ENCODE assay signal across 27 cellular contexts in the genomic region with DNA sequence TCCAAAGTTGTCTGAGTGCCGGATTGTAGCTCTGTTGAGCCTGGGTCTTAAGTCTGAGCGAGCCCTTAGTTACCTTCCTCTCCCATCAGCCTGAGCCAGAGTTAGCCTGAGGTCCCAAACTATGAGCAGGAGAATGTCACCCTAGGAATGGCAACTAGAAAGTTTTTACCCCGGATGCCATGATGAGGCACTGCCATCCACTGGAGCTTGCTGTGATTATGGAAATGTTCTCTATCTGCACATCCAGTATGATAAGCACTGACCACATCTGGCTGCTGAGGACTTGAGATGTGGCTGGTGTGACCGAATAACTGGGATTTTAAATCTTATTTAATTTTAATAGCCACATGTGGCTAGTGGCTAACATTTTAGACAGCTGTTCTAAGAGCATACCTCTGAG.
"Had no signal": no experiment of that assay in that cellular context is flagged by ENCODE, and none has a peak within 500 bp of the region (broad histone marks: within the 10 kb centered on the region; RNA-seq: fewer than 3 reads in every experiment).

No MANE protein-coding gene starts in this region.

- ATAC-seq: heart right ventricle; left cardiac atrium; left lobe of liver; natural killer cell; right lobe of liver; stimulated activated effector memory CD8-positive, alpha-beta T cell treated with anti-CD3 and anti-CD28 coated beads, Interleukin-12 subunit alpha, Interleukin-12 subunit beta, amount 100 ng/mL, for 72 hours; upper lobe of right lung had no signal

- H3K36me3 ChIP-seq: heart right ventricle, neural progenitor cell, neutrophil, right atrium auricular region, right lobe of liver, suprapubic skin, thoracic aorta, tibial artery, upper lobe of right lung had no signal

- H3K4me1 ChIP-seq: heart right ventricle, parathyroid adenoma, right atrium auricular region, right lobe of liver, suprapubic skin, tibial artery, upper lobe of right lung had no signal

- H3K27ac ChIP-seq: heart right ventricle, hepatocyte, neural progenitor cell, neutrophil, parathyroid adenoma, right atrium auricular region, right lobe of liver, skin epidermis, suprapubic skin, thoracic aorta, tibial artery, upper lobe of right lung had no signal

- H3K27me3 ChIP-seq: heart right ventricle, hepatocyte, neural progenitor cell, neutrophil, right atrium auricular region, right lobe of liver, suprapubic skin, tibial artery, upper lobe of right lung had no signal

- H3K9me3 ChIP-seq: heart right ventricle, neutrophil, right atrium auricular region, right lobe of liver, suprapubic skin, thoracic aorta, tibial artery, upper lobe of right lung had no signal

- H3K4me3 ChIP-seq: heart right ventricle, hepatocyte, lung, neural progenitor cell, right atrium auricular region, right lobe of liver, skin epidermis, suprapubic skin, thoracic aorta, tibial artery, upper lobe of right lung had no signal

- DNase-seq: heart right ventricle; kidney glomerular epithelial cell; left cardiac atrium; naive B cell; natural killer cell; nephron progenitor cell; occipital lobe; right lobe of liver; stimulated activated CD4-positive, alpha-beta T cell treated with anti-CD3 and anti-CD28 coated beads, Interleukin-12 subunit alpha, Interleukin-12 subunit beta, amount 100 ng/mL, for 4 hours; stimulated activated CD4-positive, alpha-beta T cell treated with anti-CD3 and anti-CD28 coated beads, Interleukin-15, amount 100 ng/mL, for 24 hours; stimulated activated CD4-positive, alpha-beta T cell treated with anti-CD3 and anti-CD28 coated beads, Interleukin-2, amount 100 ng/mL, for 24 hours; stimulated activated CD4-positive, alpha-beta T cell treated with anti-CD3 and anti-CD28 coated beads, Interleukin-4, amount 100 ng/mL, for 24 hours; stimulated activated naive CD4-positive, alpha-beta T cell; tibial artery; trophoblast cell; upper lobe of right lung had no signal
